8 cellular contexts compared by ENCODE assay signal in the genomic region with DNA sequence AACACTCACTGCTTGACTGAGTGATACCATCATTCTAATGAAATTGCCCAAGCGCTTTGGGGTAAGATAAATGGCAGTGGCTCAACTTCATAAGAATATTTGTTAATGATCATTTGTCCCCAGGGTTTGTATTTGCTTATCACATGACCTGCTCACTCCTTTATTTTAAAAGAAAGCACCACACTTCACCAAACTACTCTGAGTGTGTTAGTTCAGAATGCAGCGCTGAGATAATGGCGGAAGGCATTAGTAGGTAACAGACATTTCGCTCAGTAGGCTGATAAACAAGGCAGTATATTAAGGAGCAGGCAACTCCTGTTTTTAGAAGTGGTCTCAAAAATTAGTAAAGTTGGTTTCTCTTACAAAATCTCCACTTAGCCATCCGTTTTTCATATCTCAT. TPM values are rescaled to one million over a fixed set of nuclear protein-coding genes. Genes with fewer than 3 reads are reported as not detected.
DNase-seq lines count a peak whose midpoint lies in the region; ATAC-seq and TF ChIP-seq lines count a peak whose summit lies in the region.

No MANE protein-coding gene starts in this region.

- H3K4me3 Mint-ChIP-seq in activated CD4-positive, alpha-beta memory T cell treated with anti-CD3 and anti-CD28 coated beads, Interleukin-2, amount 10 ng/mL, durations not matched to agents 7 days and 5 days, result peak overlapping the region; percentile 87

- intact Hi-C loops in stomach (cut with DNase I; ENCODE audit: low total_unique reads), result loop anchor here (10.0 kb wide), 1 partner anchor 184 kb away; the partner anchor contains the start of genes ANKRD37 and LRP2BP

- H3K9me3 ChIP-seq in iPS-18c (ENCODE audit: control insufficient read depth, insufficient read depth, low read length) (no peaks in the 10 kb centered on the region), stomach (no peaks in the 10 kb centered on the region)

- no peak overlapping the region for H3K27ac Mint-ChIP-seq in activated CD4-positive, alpha-beta memory T cell treated with anti-CD3 and anti-CD28 coated beads, Interleukin-2, amount 10 ng/mL, durations not matched to agents 7 days and 5 days

- H3K36me3 ChIP-seq in stomach, result no peaks in the 10 kb centered on the region

- H3K4me3 ChIP-seq in iPS-18c (ENCODE audit: insufficient read depth, low read depth, low read length) (peak overlapping the region; percentile 87), stomach (peak overlapping the region; percentile 65 to 83 (median 78))

- peaks cover 9% of the 10 kb centered on the region for H3K36me3 Mint-ChIP-seq in activated CD4-positive, alpha-beta memory T cell treated with anti-CD3 and anti-CD28 coated beads, Interleukin-2, amount 10 ng/mL, durations not matched to agents 7 days and 5 days (ENCODE audit: low read depth)

- no peak for TF ChIP-seq POLR2A in stomach (IDR thresholded peaks at IDR 0.05)

- H3K9me3 Mint-ChIP-seq in activated CD4-positive, alpha-beta memory T cell treated with anti-CD3 and anti-CD28 coated beads, Interleukin-2, amount 10 ng/mL, durations not matched to agents 7 days and 5 days, result no peaks in the 10 kb centered on the region

- TF ChIP-seq CTCF in stomach (IDR thresholded peaks at IDR 0.05), result no peak

- peaks cover 24% of the 10 kb centered on the region for H3K4me1 Mint-ChIP-seq in activated CD4-positive, alpha-beta memory T cell treated with anti-CD3 and anti-CD28 coated beads, Interleukin-2, amount 10 ng/mL, durations not matched to agents 7 days and 5 days

- H3K27me3 Mint-ChIP-seq in activated CD4-positive, alpha-beta memory T cell treated with anti-CD3 and anti-CD28 coated beads, Interleukin-2, amount 10 ng/mL, durations not matched to agents 7 days and 5 days, result peaks cover 3% of the 10 kb centered on the region

- no peak for ATAC-seq in HG03196 (IDR thresholded peaks at IDR 0.05; ENCODE audit: unreplicated experiment)

- peak overlapping the region in 4 of 5 donors; percentile 77 to 96 (median 91) for H3K27ac ChIP-seq in stomach

- CTCF ChIA-PET in activated CD4-positive, alpha-beta memory T cell treated with anti-CD3 and anti-CD28 coated beads, Interleukin-2, amount 10 ng/mL, durations not matched to agents 7 days and 5 days (lab: Charles Lee), result interaction anchor here (1.2 kb wide), 1 partner anchor 27 kb away, joined by 3 read pairs; no protein-coding TSS in a partner anchor

- TF ChIP-seq EP300 in stomach (IDR thresholded peaks at IDR 0.05), result no peak

- WGBS in stomach, 5 donors, result 23 to 49% (median 40%) methylated on average over 5 of the region's 5 CpGs

- peaks cover 0 to 6% (median 0%) of the 10 kb centered on the region in 3 donors for H3K27me3 ChIP-seq in stomach

- peaks cover 14 to 49% (median 24%) of the 10 kb centered on the region in 4 donors for H3K4me1 ChIP-seq in stomach

- DNase-seq in NCI-H82 (lab: John Stamatoyannopoulos, UW), result peak; percentile 18
- no peak for DNase-seq in NCI-H82 treated with DMSO at 0.1 percent for 48 hours (lab: John Stamatoyannopoulos, UW; ENCODE audit: unreplicated experiment)
- no peak for DNase-seq in activated CD4-positive, alpha-beta memory T cell treated with anti-CD3 and anti-CD28 coated beads, Interleukin-2, amount 10 ng/mL, durations not matched to agents 7 days and 5 days
- no peak for DNase-seq in stomach
- DNase-seq in GF-D8 (lab: John Stamatoyannopoulos, UW), result no peak
- no peak for DNase-seq in HuH-7.5 (ENCODE audit: low spot score)

- POLR2A ChIA-PET in activated CD4-positive, alpha-beta memory T cell treated with anti-CD3 and anti-CD28 coated beads, Interleukin-2, amount 10 ng/mL, durations not matched to agents 7 days and 5 days (lab: Charles Lee), result interaction anchor here (2.2 kb wide), 1 partner anchor 8 kb away, joined by 7 read pairs; no protein-coding TSS in a partner anchor

RNA-seq across cellular contexts. Expression of gene SNX25, which starts 1.6 kb away (rescaled TPM):
- total RNA-seq in activated CD4-positive, alpha-beta memory T cell treated with anti-CD3 and anti-CD28 coated beads, Interleukin-2, amount 10 ng/mL, durations not matched to agents 7 days and 5 days, result 10 to 100 TPM; 18.0 to 18.5 TPM
- 10 to 100 TPM in 4 of 5 donors, 1 to 10 TPM in 1; 4.1 to 36.8 (median 26.4) TPM for total RNA-seq in stomach
- polyA plus RNA-seq in stomach, result 1 to 10 TPM; 2.6 to 4.7 (median 3.2) TPM

RNA-seq across cellular contexts. Expression of gene CFAP97, which starts 7.2 kb away (rescaled TPM):
- 10 to 100 TPM; 31.9 to 32.1 TPM for total RNA-seq in activated CD4-positive, alpha-beta memory T cell treated with anti-CD3 and anti-CD28 coated beads, Interleukin-2, amount 10 ng/mL, durations not matched to agents 7 days and 5 days
- 10 to 100 TPM in 4 of 5 donors, 1 to 10 TPM in 1; 8.7 to 39.8 (median 22.5) TPM for total RNA-seq in stomach
- 10 to 100 TPM in 1 of 3 donors, 1 to 10 TPM in 2; 4.8 to 11.0 (median 8.8) TPM for polyA plus RNA-seq in stomach
